Comparison of ENCODE assay signal across 12 cellular contexts in the genomic region with DNA sequence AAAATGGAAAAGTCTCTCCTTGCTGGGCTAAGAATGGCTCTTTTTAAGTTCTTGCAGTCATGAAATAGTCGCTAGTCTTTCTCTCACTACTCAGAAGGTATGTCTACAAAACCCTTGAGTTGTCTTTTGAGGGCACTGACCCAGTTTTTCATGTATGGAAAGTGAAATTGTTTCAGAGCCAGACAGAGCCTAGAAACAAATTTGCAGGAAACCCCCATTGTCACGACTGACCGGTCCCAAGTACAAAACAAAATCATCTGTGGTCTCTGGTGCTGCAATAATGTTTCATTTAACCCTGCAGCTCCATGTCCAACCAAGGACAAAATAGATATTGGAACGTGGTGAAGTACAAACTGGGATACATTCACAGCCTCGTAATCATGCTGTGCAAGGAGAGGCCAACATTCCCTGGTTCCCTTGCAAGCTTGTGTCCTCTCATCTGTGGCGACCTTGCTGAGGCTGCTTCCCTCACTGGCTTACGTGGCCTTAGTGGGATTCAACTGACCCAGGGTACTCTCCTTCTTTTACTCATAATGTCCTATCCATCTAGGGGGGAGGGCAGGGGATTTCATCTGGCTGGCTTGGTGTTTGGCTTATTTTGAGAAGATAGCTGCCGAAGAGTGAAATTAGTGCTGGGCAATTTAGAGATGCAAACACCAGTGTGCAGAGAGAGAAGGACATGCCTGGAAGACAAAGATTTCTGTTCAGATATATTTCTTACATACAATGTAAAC.
"Had no signal": no experiment of that assay in that cellular context is flagged by ENCODE, and none has a peak within 500 bp of the region (broad histone marks: within the 10 kb centered on the region; RNA-seq: fewer than 3 reads in every experiment).

No MANE protein-coding gene starts in this region.

- DNase-seq: activated CD4-positive, alpha-beta T cell treated with anti-CD3 and anti-CD28 coated beads, Interleukin-2, amount 50 U/mL, for 1 hour; activated CD4-positive, CD25-positive, alpha-beta regulatory T cell; activated naive CD4-positive, alpha-beta T cell treated with anti-CD3 and anti-CD28 coated beads, Interleukin-2, amount 50 U/mL, for 16 hours; adrenal gland; cortex of kidney; effector CD8-positive, alpha-beta T cell; psoas muscle; stimulated activated CD4-positive, alpha-beta T cell treated with anti-CD3 and anti-CD28 coated beads, Interleukin-4, amount 100 ng/mL, for 1 hour; stimulated activated naive CD8-positive, alpha-beta T cell treated with anti-CD3 and anti-CD28 coated beads, Interleukin-15, amount 100 ng/mL, for 72 hours had no signal

- H3K4me2 ChIP-seq: hepatocyte had no signal

- H3K79me2 ChIP-seq: hepatocyte had no signal

- ATAC-seq: gastroesophageal sphincter; psoas muscle; stimulated activated naive CD8-positive, alpha-beta T cell treated with anti-CD3 and anti-CD28 coated beads, Interleukin-15, amount 100 ng/mL, for 72 hours had no signal

- H3K4me3 ChIP-seq: adrenal gland, gastroesophageal sphincter, hepatocyte, psoas muscle, thoracic aorta had no signal

- H3K36me3 ChIP-seq: adrenal gland, gastroesophageal sphincter, thoracic aorta had no signal

- H3K4me1 ChIP-seq: adrenal gland, gastroesophageal sphincter, psoas muscle had no signal

- H2AFZ ChIP-seq: hepatocyte had no signal

- H3K27ac ChIP-seq: adrenal gland, gastroesophageal sphincter, hepatocyte, psoas muscle, thoracic aorta had no signal

- H3K27me3 ChIP-seq: adrenal gland, gastroesophageal sphincter, hepatocyte had no signal

- H3K9me3 ChIP-seq: adrenal gland, gastroesophageal sphincter, psoas muscle, thoracic aorta had no signal
